19 cellular contexts compared by ENCODE assay signal in genomic region chr3:80018375-80018774, GRCh38.
"Had no signal": no experiment of that assay in that cellular context is flagged by ENCODE, and none has a peak within 500 bp of the region (broad histone marks: within the 10 kb centered on the region; RNA-seq: fewer than 3 reads in every experiment).

No MANE protein-coding gene starts in this region.

- ATAC-seq: foreskin keratinocyte; mucosa of descending colon; naive thymus-derived CD8-positive, alpha-beta T cell; psoas muscle; right lobe of liver; stimulated activated effector memory CD8-positive, alpha-beta T cell treated with anti-CD3 and anti-CD28 coated beads, Interleukin-12 subunit alpha, Interleukin-12 subunit beta, amount 100 ng/mL, for 72 hours; stimulated activated naive CD8-positive, alpha-beta T cell treated with anti-CD3 and anti-CD28 coated beads, Interleukin-15, Interleukin-2, amounts not matched to agents 100 U/mL and 50 U/mL, for 24 hours had no signal

- H3K36me3 ChIP-seq: esophagus squamous epithelium, neutrophil, right lobe of liver, tibial artery, upper lobe of left lung, uterus had no signal

- H3K9me3 ChIP-seq: esophagus squamous epithelium, mucosa of descending colon, neutrophil, psoas muscle, right lobe of liver, tibial artery, upper lobe of left lung, uterus had no signal

- DNase-seq: cortex of kidney; effector memory CD4-positive, alpha-beta T cell; esophagus squamous epithelium; kidney glomerular epithelial cell; mucosa of descending colon; naive thymus-derived CD8-positive, alpha-beta T cell; psoas muscle; retina; right lobe of liver; stimulated activated CD4-positive, alpha-beta T cell treated with anti-CD3 and anti-CD28 coated beads, Interleukin-4, amount 100 ng/mL, for 1 hour; stimulated activated CD8-positive, alpha-beta memory T cell treated with anti-CD3 and anti-CD28 coated beads, Interleukin-4, amount 100 ng/mL, for 48 hours; stimulated activated naive CD8-positive, alpha-beta T cell treated with anti-CD3 and anti-CD28 coated beads, Interleukin-15, Interleukin-2, amounts not matched to agents 100 U/mL and 50 U/mL, for 24 hours; tibial artery; upper lobe of left lung; uterus had no signal

- H3K4me1 ChIP-seq: esophagus squamous epithelium, psoas muscle, right lobe of liver, tibial artery, upper lobe of left lung, uterus had no signal

- H3K4me3 ChIP-seq: esophagus squamous epithelium, mucosa of descending colon, psoas muscle, right lobe of liver, tibial artery, upper lobe of left lung, uterus had no signal

- H3K27me3 ChIP-seq: esophagus squamous epithelium, foreskin keratinocyte, neutrophil, right lobe of liver, tibial artery, upper lobe of left lung, uterus had no signal

- FAIRE-seq: endometrium had no signal

- H3K27ac ChIP-seq: esophagus squamous epithelium, foreskin keratinocyte, neutrophil, psoas muscle, right lobe of liver, tibial artery, upper lobe of left lung, uterus had no signal
